Comparison of ENCODE assay signal across 1 cellular context in genomic region chr14:61703342-61704129, GRCh38.
TF ChIP-seq lines count a peak whose summit lies in the region.

No MANE protein-coding gene starts in this region.

TF ChIP-seq in GM23338, 12 proteins besides CTCF, POLR2A, EP300 and RAD21 (continued from another document):
- TF ChIP-seq, protein P1, sequence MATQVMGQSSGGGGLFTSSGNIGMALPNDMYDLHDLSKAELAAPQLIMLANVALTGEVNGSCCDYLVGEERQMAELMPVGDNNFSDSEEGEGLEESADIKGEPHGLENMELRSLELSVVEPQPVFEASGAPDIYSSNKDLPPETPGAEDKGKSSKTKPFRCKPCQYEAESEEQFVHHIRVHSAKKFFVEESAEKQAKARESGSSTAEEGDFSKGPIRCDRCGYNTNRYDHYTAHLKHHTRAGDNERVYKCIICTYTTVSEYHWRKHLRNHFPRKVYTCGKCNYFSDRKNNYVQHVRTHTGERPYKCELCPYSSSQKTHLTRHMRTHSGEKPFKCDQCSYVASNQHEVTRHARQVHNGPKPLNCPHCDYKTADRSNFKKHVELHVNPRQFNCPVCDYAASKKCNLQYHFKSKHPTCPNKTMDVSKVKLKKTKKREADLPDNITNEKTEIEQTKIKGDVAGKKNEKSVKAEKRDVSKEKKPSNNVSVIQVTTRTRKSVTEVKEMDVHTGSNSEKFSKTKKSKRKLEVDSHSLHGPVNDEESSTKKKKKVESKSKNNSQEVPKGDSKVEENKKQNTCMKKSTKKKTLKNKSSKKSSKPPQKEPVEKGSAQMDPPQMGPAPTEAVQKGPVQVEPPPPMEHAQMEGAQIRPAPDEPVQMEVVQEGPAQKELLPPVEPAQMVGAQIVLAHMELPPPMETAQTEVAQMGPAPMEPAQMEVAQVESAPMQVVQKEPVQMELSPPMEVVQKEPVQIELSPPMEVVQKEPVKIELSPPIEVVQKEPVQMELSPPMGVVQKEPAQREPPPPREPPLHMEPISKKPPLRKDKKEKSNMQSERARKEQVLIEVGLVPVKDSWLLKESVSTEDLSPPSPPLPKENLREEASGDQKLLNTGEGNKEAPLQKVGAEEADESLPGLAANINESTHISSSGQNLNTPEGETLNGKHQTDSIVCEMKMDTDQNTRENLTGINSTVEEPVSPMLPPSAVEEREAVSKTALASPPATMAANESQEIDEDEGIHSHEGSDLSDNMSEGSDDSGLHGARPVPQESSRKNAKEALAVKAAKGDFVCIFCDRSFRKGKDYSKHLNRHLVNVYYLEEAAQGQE (IDR thresholded peaks at IDR 0.05; ENCODE audit: unreplicated experiment), result no peak
- TF ChIP-seq, protein P2, sequence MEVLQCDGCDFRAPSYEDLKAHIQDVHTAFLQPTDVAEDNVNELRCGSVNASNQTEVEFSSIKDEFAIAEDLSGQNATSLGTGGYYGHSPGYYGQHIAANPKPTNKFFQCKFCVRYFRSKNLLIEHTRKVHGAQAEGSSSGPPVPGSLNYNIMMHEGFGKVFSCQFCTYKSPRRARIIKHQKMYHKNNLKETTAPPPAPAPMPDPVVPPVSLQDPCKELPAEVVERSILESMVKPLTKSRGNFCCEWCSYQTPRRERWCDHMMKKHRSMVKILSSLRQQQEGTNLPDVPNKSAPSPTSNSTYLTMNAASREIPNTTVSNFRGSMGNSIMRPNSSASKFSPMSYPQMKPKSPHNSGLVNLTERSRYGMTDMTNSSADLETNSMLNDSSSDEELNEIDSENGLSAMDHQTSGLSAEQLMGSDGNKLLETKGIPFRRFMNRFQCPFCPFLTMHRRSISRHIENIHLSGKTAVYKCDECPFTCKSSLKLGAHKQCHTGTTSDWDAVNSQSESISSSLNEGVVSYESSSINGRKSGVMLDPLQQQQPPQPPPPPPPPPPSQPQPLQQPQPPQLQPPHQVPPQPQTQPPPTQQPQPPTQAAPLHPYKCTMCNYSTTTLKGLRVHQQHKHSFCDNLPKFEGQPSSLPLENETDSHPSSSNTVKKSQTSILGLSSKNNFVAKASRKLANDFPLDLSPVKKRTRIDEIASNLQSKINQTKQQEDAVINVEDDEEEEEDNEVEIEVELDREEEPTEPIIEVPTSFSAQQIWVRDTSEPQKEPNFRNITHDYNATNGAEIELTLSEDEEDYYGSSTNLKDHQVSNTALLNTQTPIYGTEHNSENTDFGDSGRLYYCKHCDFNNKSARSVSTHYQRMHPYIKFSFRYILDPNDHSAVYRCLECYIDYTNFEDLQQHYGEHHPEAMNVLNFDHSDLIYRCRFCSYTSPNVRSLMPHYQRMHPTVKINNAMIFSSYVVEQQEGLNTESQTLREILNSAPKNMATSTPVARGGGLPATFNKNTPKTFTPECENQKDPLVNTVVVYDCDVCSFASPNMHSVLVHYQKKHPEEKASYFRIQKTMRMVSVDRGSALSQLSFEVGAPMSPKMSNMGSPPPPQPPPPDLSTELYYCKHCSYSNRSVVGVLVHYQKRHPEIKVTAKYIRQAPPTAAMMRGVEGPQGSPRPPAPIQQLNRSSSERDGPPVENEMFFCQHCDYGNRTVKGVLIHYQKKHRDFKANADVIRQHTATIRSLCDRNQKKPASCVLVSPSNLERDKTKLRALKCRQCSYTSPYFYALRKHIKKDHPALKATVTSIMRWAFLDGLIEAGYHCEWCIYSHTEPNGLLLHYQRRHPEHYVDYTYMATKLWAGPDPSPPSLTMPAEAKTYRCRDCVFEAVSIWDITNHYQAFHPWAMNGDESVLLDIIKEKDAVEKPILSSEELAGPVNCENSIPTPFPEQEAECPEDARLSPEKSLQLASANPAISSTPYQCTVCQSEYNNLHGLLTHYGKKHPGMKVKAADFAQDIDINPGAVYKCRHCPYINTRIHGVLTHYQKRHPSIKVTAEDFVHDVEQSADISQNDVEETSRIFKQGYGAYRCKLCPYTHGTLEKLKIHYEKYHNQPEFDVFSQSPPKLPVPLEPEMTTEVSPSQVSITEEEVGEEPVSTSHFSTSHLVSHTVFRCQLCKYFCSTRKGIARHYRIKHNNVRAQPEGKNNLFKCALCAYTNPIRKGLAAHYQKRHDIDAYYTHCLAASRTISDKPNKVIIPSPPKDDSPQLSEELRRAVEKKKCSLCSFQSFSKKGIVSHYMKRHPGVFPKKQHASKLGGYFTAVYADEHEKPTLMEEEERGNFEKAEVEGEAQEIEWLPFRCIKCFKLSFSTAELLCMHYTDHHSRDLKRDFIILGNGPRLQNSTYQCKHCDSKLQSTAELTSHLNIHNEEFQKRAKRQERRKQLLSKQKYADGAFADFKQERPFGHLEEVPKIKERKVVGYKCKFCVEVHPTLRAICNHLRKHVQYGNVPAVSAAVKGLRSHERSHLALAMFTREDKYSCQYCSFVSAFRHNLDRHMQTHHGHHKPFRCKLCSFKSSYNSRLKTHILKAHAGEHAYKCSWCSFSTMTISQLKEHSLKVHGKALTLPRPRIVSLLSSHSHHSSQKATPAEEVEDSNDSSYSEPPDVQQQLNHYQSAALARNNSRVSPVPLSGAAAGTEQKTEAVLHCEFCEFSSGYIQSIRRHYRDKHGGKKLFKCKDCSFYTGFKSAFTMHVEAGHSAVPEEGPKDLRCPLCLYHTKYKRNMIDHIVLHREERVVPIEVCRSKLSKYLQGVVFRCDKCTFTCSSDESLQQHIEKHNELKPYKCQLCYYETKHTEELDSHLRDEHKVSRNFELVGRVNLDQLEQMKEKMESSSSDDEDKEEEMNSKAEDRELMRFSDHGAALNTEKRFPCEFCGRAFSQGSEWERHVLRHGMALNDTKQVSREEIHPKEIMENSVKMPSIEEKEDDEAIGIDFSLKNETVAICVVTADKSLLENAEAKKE (CRISPR knock-in tag; IDR thresholded peaks at IDR 0.05), result no peak
